12 cellular contexts compared by ENCODE assay signal in the genomic region with DNA sequence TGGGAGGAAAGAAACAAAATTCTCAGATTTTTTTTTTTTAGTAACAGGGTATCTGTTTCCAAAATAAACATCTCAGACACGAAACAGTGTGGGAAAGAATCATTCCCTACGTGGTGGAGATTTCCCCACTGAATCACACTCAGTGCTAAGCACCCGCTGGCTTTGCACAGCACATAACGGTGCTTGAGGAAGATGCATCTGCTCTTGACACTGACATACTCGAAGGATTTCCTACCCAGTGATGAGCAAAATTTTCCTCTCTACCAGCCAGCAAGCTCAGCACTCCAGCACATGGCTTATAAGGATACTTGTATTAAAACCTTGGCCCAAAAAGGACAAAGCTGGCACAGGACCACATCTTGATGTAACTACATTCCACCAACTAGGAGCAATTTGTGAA. TPM values are rescaled to one million over a fixed set of nuclear protein-coding genes. Genes with fewer than 3 reads are reported as not detected.
DNase-seq lines count a peak whose midpoint lies in the region; ATAC-seq and TF ChIP-seq lines count a peak whose summit lies in the region.
"Had no signal": no experiment of that assay in that cellular context is flagged by ENCODE, and none has a peak within 500 bp of the region (broad histone marks: within the 10 kb centered on the region; RNA-seq: fewer than 3 reads in every experiment).

No MANE protein-coding gene starts in this region.

- no peak for TF ChIP-seq CTCF in coronary artery (IDR thresholded peaks at IDR 0.05)

- peaks cover 72% of the 10 kb centered on the region for H3K36me3 Mint-ChIP-seq in stimulated activated memory B cell treated with anti-CD40 and anti-IgM and Interleukin-4, amounts not matched to agents 10 μg/mL and 1 μg/mL and 100 μg/mL, for 72 hours

- no peak overlapping the region for H3K4me3 Mint-ChIP-seq in stimulated activated memory B cell treated with anti-CD40 and anti-IgM and Interleukin-4, amounts not matched to agents 10 μg/mL and 1 μg/mL and 100 μg/mL, for 72 hours

- no peaks in the 10 kb centered on the region for H3K9me3 ChIP-seq in aorta (ENCODE audit: control insufficient read depth, low read length)
- H3K9me3 ChIP-seq: suprapubic skin had no signal

- H3K4me1 Mint-ChIP-seq in stimulated activated memory B cell treated with anti-CD40 and anti-IgM and Interleukin-4, amounts not matched to agents 10 μg/mL and 1 μg/mL and 100 μg/mL, for 72 hours, result peaks cover 13% of the 10 kb centered on the region

- no peak overlapping the region for H3K27ac Mint-ChIP-seq in stimulated activated memory B cell treated with anti-CD40 and anti-IgM and Interleukin-4, amounts not matched to agents 10 μg/mL and 1 μg/mL and 100 μg/mL, for 72 hours

- peaks cover 2 to 5% of the 10 kb centered on the region in 2 donors for H3K4me1 ChIP-seq in aorta (ENCODE audit: control insufficient read depth in 1 of 2, insufficient read depth in 2 of 2, low read length in 2 of 2)

- no peaks in the 10 kb centered on the region for H3K36me3 ChIP-seq in aorta (ENCODE audit: control insufficient read depth in 1 of 2, insufficient read depth in 2 of 2, low read length in 1 of 2)

- H3K9me3 Mint-ChIP-seq in stimulated activated memory B cell treated with anti-CD40 and anti-IgM and Interleukin-4, amounts not matched to agents 10 μg/mL and 1 μg/mL and 100 μg/mL, for 72 hours, result no peaks in the 10 kb centered on the region
- H3K9me3 Mint-ChIP-seq: CD4-positive, CD25-positive, alpha-beta regulatory T cell had no signal

- H3K27me3 Mint-ChIP-seq in stimulated activated memory B cell treated with anti-CD40 and anti-IgM and Interleukin-4, amounts not matched to agents 10 μg/mL and 1 μg/mL and 100 μg/mL, for 72 hours, result no peaks in the 10 kb centered on the region
- H3K27me3 Mint-ChIP-seq: CD4-positive, CD25-positive, alpha-beta regulatory T cell had no signal

- peak overlapping the region; percentile 65 to 90 for H3K27ac ChIP-seq in coronary artery
- peak overlapping the region in 1 of 2 donors; percentile 95 for H3K27ac ChIP-seq in aorta (ENCODE audit: low read depth in 1 of 2, low read length in 2 of 2)

- WGBS in aorta, 2 donors, result 1 to 4% methylated on average over 5 of the region's 5 CpGs

- H3K4me3 ChIP-seq in coronary artery (peak overlapping the region; percentile 10), aorta (ENCODE audit: low read length in 2 of 2) (no peak overlapping the region)
- H3K4me3 ChIP-seq: suprapubic skin had no signal

- intact Hi-C loops in Right ventricle myocardium inferior (cut with DNase I), result no loop called here
- intact Hi-C loops in cardiac septum (cut with DNase I), result no loop called here
- intact Hi-C loops in aorta (cut with DNase I), result loop anchor here (2.0 to 5.0 kb wide), 2 partner anchors 14 to 163 kb away; partner anchors contain the start of gene UBE2G1 (in 1 of the 2)

- DNase-seq in Right ventricle myocardium inferior (ENCODE audit: missing footprints) (no peak), cardiac septum (ENCODE audit: low spot score) (no peak), coronary artery (ENCODE audit: low spot score) (peak; percentile 82), mucosa of gallbladder (ENCODE audit: low spot score) (peak; percentile 44), aorta (peak in 1 of 2 donors; percentile 71), NCI-H187 (lab: John Stamatoyannopoulos, UW) (no peak), putamen (ENCODE audit: low spot score) (no peak)
- DNase-seq: activated gamma-delta T cell; CD4-positive, CD25-positive, alpha-beta regulatory T cell; NCI-H524 treated with DMSO at 0.1 percent for 48 hours had no signal

- ATAC-seq in Right ventricle myocardium inferior (peak; percentile 68), aorta (ENCODE audit: low FRiP score) (peak; percentile 89)
- ATAC-seq in stimulated activated memory B cell treated with anti-CD40 and anti-IgM and Interleukin-4, amounts not matched to agents 10 μg/mL and 1 μg/mL and 100 μg/mL, for 72 hours, result no peak

- H3K27me3 ChIP-seq in aorta (ENCODE audit: control insufficient read depth in 1 of 2, insufficient read depth in 2 of 2, low read length in 1 of 2), result no peaks in the 10 kb centered on the region
- H3K27me3 ChIP-seq: suprapubic skin had no signal

RNA-seq across cellular contexts. Expression of gene ANKFY1, which starts 59.1 kb away (rescaled TPM):
- total RNA-seq in Right ventricle myocardium inferior (23.3 TPM), cardiac septum (21.4 TPM), mucosa of gallbladder (57.5 TPM), aorta (10 to 100 TPM; 58.0 to 71.6 TPM)
- 10 to 100 TPM in 1 of 2 donors, 1 to 10 TPM in 1; 4.5 to 17.4 TPM for polyA plus RNA-seq in aorta

Comparison
In these comparisons a context has a peak if more than half of its experiments do, and no peak if none do; other contexts are left out.
1. DNase-seq: peak in coronary artery (single experiment) and mucosa of gallbladder (single experiment); none in Right ventricle myocardium inferior (single experiment), cardiac septum (single experiment), NCI-H187 (0 of 2) and putamen (single experiment).
2. intact Hi-C loops: an anchor here in aorta (2.0 to 5.0 kb wide); none called in Right ventricle myocardium inferior and cardiac septum.